8 cellular contexts compared by ENCODE assay signal in the genomic region with DNA sequence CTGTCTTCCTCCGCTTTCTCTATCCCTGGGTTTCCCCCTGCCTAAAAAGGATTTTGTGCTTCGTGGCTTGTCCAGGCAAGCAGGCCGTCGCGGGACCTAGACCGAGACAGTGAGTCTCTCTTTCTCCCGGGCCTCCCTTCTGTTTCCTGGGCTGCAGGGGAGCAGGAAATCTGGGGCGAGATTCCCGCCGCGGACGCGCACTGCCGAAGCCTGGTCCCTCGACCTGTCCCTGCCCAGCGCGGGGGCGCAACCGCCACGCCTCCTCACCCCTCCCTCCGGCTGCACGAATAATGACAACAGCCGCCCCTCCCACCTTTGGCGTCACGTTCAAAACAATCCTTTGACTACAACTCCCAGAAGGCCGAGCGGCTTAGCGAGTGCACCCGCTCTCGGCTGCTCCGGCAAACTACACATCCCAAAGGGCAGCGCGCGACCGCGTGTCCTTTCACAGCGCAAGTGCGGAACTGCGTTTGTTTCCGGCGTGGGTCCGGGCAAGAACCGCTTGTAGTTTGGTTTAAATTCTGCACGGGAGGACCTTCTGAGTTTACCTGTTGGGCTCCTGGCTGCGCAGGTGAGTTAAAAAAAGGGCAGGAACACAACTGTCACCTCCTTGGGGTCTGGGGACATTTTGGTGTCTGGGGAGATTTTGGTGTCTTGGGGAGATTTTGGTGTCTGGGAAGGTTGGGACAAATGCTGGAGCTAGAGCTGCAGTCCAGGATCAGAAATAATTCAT. TPM values are rescaled to one million over a fixed set of nuclear protein-coding genes. Genes with fewer than 3 reads are reported as not detected.
A peak's percentile ranks its signal among the peaks of the same experiment; 100 is the strongest.
DNase-seq lines count a peak whose midpoint lies in the region; ATAC-seq and TF ChIP-seq lines count a peak whose summit lies in the region.

A gene (plus strand): TSS at position 473 of the 733 bp plus-strand sequence. CDS start 1,715 bp downstream, outside the sequence.

- H3K9me3 Mint-ChIP-seq in activated CD4-positive, alpha-beta T cell treated with anti-CD3 and anti-CD28 coated beads, Interleukin-2, amount 10 ng/mL, durations not matched to agents 24 days and 14 days, result no peaks in the 10 kb centered on the region

- CTCF ChIA-PET in BJ (lab: Yijun Ruan, JAX), result interaction anchor here (0.9 to 4.0 kb wide), 5 partner anchors 9 to 164 kb away, joined by 3 to 12 read pairs (median 4); a partner anchor contains a TSS

- POLR2A ChIA-PET in BJ (lab: Charles Lee), result interaction anchor here (0.6 kb wide), 1 partner anchor 71 kb away, joined by 6 read pairs; no protein-coding TSS in a partner anchor

- peak within 1 kb of the TSS; percentile 88 for H3K27ac Mint-ChIP-seq in activated CD4-positive, alpha-beta T cell treated with anti-CD3 and anti-CD28 coated beads, Interleukin-2, amount 10 ng/mL, durations not matched to agents 24 days and 14 days

- H3K4me3 ChIP-seq in BJ (ENCODE audit: low read depth, low read length), result peak within 1 kb of the TSS; percentile 85

- peaks cover 14% of the 10 kb centered on the region for H3K36me3 ChIP-seq in BJ (ENCODE audit: control insufficient read depth, insufficient read depth, low read length)

- H3K27me3 Mint-ChIP-seq in activated CD4-positive, alpha-beta T cell treated with anti-CD3 and anti-CD28 coated beads, Interleukin-2, amount 10 ng/mL, durations not matched to agents 24 days and 14 days, result no peaks in the 10 kb centered on the region

- H3K36me3 Mint-ChIP-seq in activated CD4-positive, alpha-beta T cell treated with anti-CD3 and anti-CD28 coated beads, Interleukin-2, amount 10 ng/mL, durations not matched to agents 24 days and 14 days (ENCODE audit: low read depth), result peaks cover 28% of the 10 kb centered on the region

- peak within 1 kb of the TSS; percentile 86 for H3K4me3 Mint-ChIP-seq in activated CD4-positive, alpha-beta T cell treated with anti-CD3 and anti-CD28 coated beads, Interleukin-2, amount 10 ng/mL, durations not matched to agents 24 days and 14 days

- intact Hi-C loops in activated CD4-positive, alpha-beta T cell treated with anti-CD3 and anti-CD28 coated beads, Interleukin-2, amount 10 ng/mL, durations not matched to agents 24 days and 14 days (cut with micrococcal nuclease), result loop anchor here (1.0 kb wide), 8 partner anchors 8 to 922 kb away; a partner anchor contains a TSS

- H3K27me3 ChIP-seq in BJ (ENCODE audit: control insufficient read depth, insufficient read depth, low read length), result no peaks in the 10 kb centered on the region

- ATAC-seq in GM19324 (IDR thresholded peaks at IDR 0.05; ENCODE audit: low FRiP score, unreplicated experiment) (peak; percentile 99), HG03469 (IDR thresholded peaks at IDR 0.05; ENCODE audit: unreplicated experiment) (peak; percentile 99)

- no peak for TF ChIP-seq CTCF in BJ (IDR thresholded peaks at IDR 0.05; ENCODE audit: insufficient read depth, low read depth, low read length)

- peaks cover 18% of the 10 kb centered on the region for H3K4me1 Mint-ChIP-seq in activated CD4-positive, alpha-beta T cell treated with anti-CD3 and anti-CD28 coated beads, Interleukin-2, amount 10 ng/mL, durations not matched to agents 24 days and 14 days

- DNase-seq in BJ (ENCODE audit: low read depth) (peak; percentile 94), NCI-H526 treated with DMSO at 0.1 percent for 48 hours (lab: John Stamatoyannopoulos, UW) (peak; percentile 98), cortex of kidney (lab: John Stamatoyannopoulos, UW) (peak; percentile 22), left kidney (ENCODE audit: low read depth, low spot score) (peak; percentile 100)
- DNase-seq in activated CD4-positive, alpha-beta T cell treated with anti-CD3 and anti-CD28 coated beads, Interleukin-2, amount 10 ng/mL, durations not matched to agents 24 days and 14 days, result peak; percentile 100
- peak; percentile 99 for DNase-seq in stimulated activated CD4-positive, alpha-beta T cell treated with anti-CD3 and anti-CD28 coated beads, Interleukin-2, amount 100 ng/mL, for 24 hours

RNA-seq across cellular contexts. Expression of the gene that starts here (rescaled TPM):
- polyA plus RNA-seq in BJ (2011; rRNA removed), result 19.0 and 19.6 TPM in 2 replicates
- 6.2 and 13.7 TPM in 2 replicates for polyA minus RNA-seq in BJ (2011; rRNA and poly(A)+ RNA removed)
- 18.5 and 19.8 TPM in 2 replicates for total RNA-seq in activated CD4-positive, alpha-beta T cell treated with anti-CD3 and anti-CD28 coated beads, Interleukin-2, amount 10 ng/mL, durations not matched to agents 24 days and 14 days

Comparison
In these comparisons a context has a peak if more than half of its experiments do, and no peak if none do; other contexts are left out.
1. Peak in every context shown above with its lines: DNase-seq, ATAC-seq and H3K4me3 ChIP-seq.
2. DNase-seq: peak in every context shown above with its lines; median percentile 100 in activated CD4-positive, alpha-beta T cell treated with anti-CD3 and anti-CD28 coated beads, Interleukin-2, amount 10 ng/mL, durations not matched to agents 24 days and 14 days; 100 in left kidney; 99 in stimulated activated CD4-positive, alpha-beta T cell treated with anti-CD3 and anti-CD28 coated beads, Interleukin-2, amount 100 ng/mL, for 24 hours; 98 in NCI-H526 treated with DMSO at 0.1 percent for 48 hours; 94 in BJ; 22 in cortex of kidney.